Comparison of ENCODE assay signal across 8 cellular contexts in genomic region chr20:34824861-34825529, GRCh38. TPM values are rescaled to one million over a fixed set of nuclear protein-coding genes. Genes with fewer than 3 reads are reported as not detected.
DNase-seq lines count a peak whose midpoint lies in the region; ATAC-seq, FAIRE-seq and TF ChIP-seq lines count a peak whose summit lies in the region.

No MANE protein-coding gene starts in this region.

- DNase-seq in COR-L47 (lab: John Stamatoyannopoulos, UW) = peak; percentile 60
- DNase-seq in HUDEP-2 (lab: John Stamatoyannopoulos, UW; ENCODE audit: unreplicated experiment in 76 of 76) = peak in 48 of 76 experiments; percentile 4 to 60 (median 34)
- peak; percentile 14 for DNase-seq in SKM-1 (lab: John Stamatoyannopoulos, UW; ENCODE audit: unreplicated experiment)
- DNase-seq in Right ventricle myocardium superior = peak; percentile 77
- DNase-seq in pancreas = peak; percentile 54 to 86 (median 70)
- DNase-seq in tibial artery = peak; percentile 43 to 79

- peaks cover 43% of the 10 kb centered on the region for H3K4me1 Mint-ChIP-seq in activated naive CD8-positive, alpha-beta T cell (ENCODE audit: low read depth)

- H3K36me3 ChIP-seq in pancreas (no peaks in the 10 kb centered on the region), tibial artery (no peaks in the 10 kb centered on the region)

- peak overlapping the region; percentile 77 to 91 (median 89) for H3K4me3 ChIP-seq in pancreas
- peak overlapping the region; percentile 85 to 91 for H3K4me3 ChIP-seq in tibial artery

- H3K27ac ChIP-seq in pancreas = peak overlapping the region; percentile 52 to 83 (median 82)
- peak overlapping the region; percentile 85 to 91 for H3K27ac ChIP-seq in tibial artery

- H3K36me3 Mint-ChIP-seq in activated naive CD8-positive, alpha-beta T cell = no peaks in the 10 kb centered on the region

- H3K9me3 ChIP-seq in pancreas = no peaks in the 10 kb centered on the region
- no peaks in the 10 kb centered on the region for H3K9me3 ChIP-seq in tibial artery

- no peak for TF ChIP-seq CTCF in pancreas (IDR thresholded peaks at IDR 0.05)
- no peak for TF ChIP-seq CTCF in tibial artery (IDR thresholded peaks at IDR 0.05)

- peak overlapping the region; percentile 90 for H3K4me3 Mint-ChIP-seq in activated naive CD8-positive, alpha-beta T cell

- H3K27me3 ChIP-seq in pancreas = no peaks in the 10 kb centered on the region
- H3K27me3 ChIP-seq in tibial artery = no peaks in the 10 kb centered on the region

- WGBS in pancreas, 2 donors = 1 to 2% methylated on average over 37 to 67 of the region's 67 CpGs

- ATAC-seq in GM21360 (IDR thresholded peaks at IDR 0.05; ENCODE audit: unreplicated experiment) (peak; percentile 71), Right ventricle myocardium superior (ENCODE audit: poor library complexity) (peak; percentile 79), pancreas (peak; percentile 73 to 81 (median 76))

- H3K27me3 Mint-ChIP-seq in activated naive CD8-positive, alpha-beta T cell = no peaks in the 10 kb centered on the region

- H3K4me1 ChIP-seq in pancreas (peaks cover 15 to 27% (median 16%) of the 10 kb centered on the region in 3 donors), tibial artery (peaks cover 0 to 44% (median 14%) of the 10 kb centered on the region in 4 donors)

- FAIRE-seq in pancreas (lab: Jason Lieb, UNC) = no peak

- intact Hi-C loops in Right ventricle myocardium superior (cut with DNase I) = no loop called here
- intact Hi-C loops in pancreas (cut with DNase I) = no loop called here
- intact Hi-C loops in tibial artery (cut with DNase I; ENCODE audit: low total_unique reads) = loop anchor here (10.0 kb wide), 1 partner anchor 450 kb away; the partner anchor contains the start of gene MMP24OS

- peak overlapping the region; percentile 91 for H3K27ac Mint-ChIP-seq in activated naive CD8-positive, alpha-beta T cell

- H3K9me3 Mint-ChIP-seq in activated naive CD8-positive, alpha-beta T cell (ENCODE audit: low read depth) = no peaks in the 10 kb centered on the region

RNA-seq across cellular contexts. Expression of gene NCOA6, which starts 0.5 kb away (rescaled TPM):
- 13.4 TPM for total RNA-seq in Right ventricle myocardium superior
- 10 to 100 TPM; 11.1 to 15.8 (median 11.7) TPM for total RNA-seq in pancreas
- polyA plus RNA-seq in pancreas = 10 to 100 TPM; 16.7 to 19.3 TPM

RNA-seq across cellular contexts. Expression of gene GGT7, which starts 47.7 kb away (rescaled TPM):
- 21.0 TPM for total RNA-seq in Right ventricle myocardium superior
- 10 to 100 TPM; 12.1 to 23.7 (median 13.9) TPM for total RNA-seq in pancreas
- 10 to 100 TPM; 24.1 to 30.3 TPM for polyA plus RNA-seq in pancreas

RNA-seq across cellular contexts. Expression of gene ACSS2, which starts 51.4 kb away (rescaled TPM):
- total RNA-seq in Right ventricle myocardium superior (137 TPM), pancreas (10 to 100 TPM; 12.2 to 24.3 (median 19.4) TPM)
- 10 to 100 TPM; 29.8 to 42.5 TPM for polyA plus RNA-seq in pancreas

Comparison
In these comparisons a context has a peak if more than half of its experiments do, and no peak if none do; other contexts are left out.
1. Peak in every context shown above with its lines: DNase-seq, ATAC-seq, H3K4me3 ChIP-seq and H3K27ac ChIP-seq.
2. DNase-seq: peak in every context shown above with its lines; median percentile 77 in Right ventricle myocardium superior; 70 in pancreas; 61 in tibial artery; 60 in COR-L47; 34 in HUDEP-2; 14 in SKM-1.